In genomic region chr12:110698171-110698902, GRCh38 we compare ENCODE assay signal across 2 cellular contexts.
A peak's percentile ranks its signal among the peaks of the same experiment; 100 is the strongest.
TF ChIP-seq lines count a peak whose summit lies in the region.

No MANE protein-coding gene starts in this region.

TF ChIP-seq in HCT116, 20 proteins besides CTCF, POLR2A, EP300 and RAD21 (continued from another document):
- TF ChIP-seq EGR1 (IDR thresholded peaks at IDR 0.05; ENCODE audit: low read depth) (no peak), ZNF274 (IDR thresholded peaks at IDR 0.05; ENCODE audit: low read depth, low read length) (no peak), ELF1 (IDR thresholded peaks at IDR 0.05; ENCODE audit: borderline replicate concordance, low read depth) (no peak), SP1 (IDR thresholded peaks at IDR 0.05; ENCODE audit: low read depth) (0 out of 2 replicates have a peak, but pooled peaks have one; percentile 21), SRF (IDR thresholded peaks at IDR 0.05; ENCODE audit: low read depth) (no peak), REST (IDR thresholded peaks at IDR 0.05; ENCODE audit: low read depth) (no peak), CBX3 (IDR thresholded peaks at IDR 0.05; ENCODE audit: low read depth) (peak; percentile 34; the same call in 1 of the 2 replicates), MAX (IDR thresholded peaks at IDR 0.05) (0 out of 2 replicates have a peak, but pooled peaks have one; percentile 31), JUND (IDR thresholded peaks at IDR 0.05) (no peak), CEBPB (IDR thresholded peaks at IDR 0.05; ENCODE audit: low read depth) (no peak), ZFX (IDR thresholded peaks at IDR 0.05) (peak; percentile 12; the same call in 1 of the 2 replicates), EZH2 (IDR thresholded peaks at IDR 0.05) (no peak), EZH2phosphoT487 (IDR thresholded peaks at IDR 0.05; ENCODE audit: borderline replicate concordance) (no peak), SIN3A (IDR thresholded peaks at IDR 0.05; ENCODE audit: low read depth) (no peak), FOSL1 (IDR thresholded peaks at IDR 0.05; ENCODE audit: low read depth) (no peak), ZBTB33 (IDR thresholded peaks at IDR 0.05; ENCODE audit: extremely low read depth, insufficient replicate concordance, low read length) (no peak), TCF7L2 (IDR thresholded peaks at IDR 0.05; ENCODE audit: borderline replicate concordance, extremely low read depth, insufficient read depth, insufficient read length) (no peak), ATF3 (IDR thresholded peaks at IDR 0.05) (no peak)

TF ChIP-seq in K562, 482 proteins besides CTCF, POLR2A, EP300 and RAD21 (continued from another document and continues in another):
- TF ChIP-seq ZNF444 (CRISPR knock-in tag; IDR thresholded peaks at IDR 0.05) (no peak), C11orf30 (IDR thresholded peaks at IDR 0.05; ENCODE audit: low read depth) (peak; percentile 96), CSDE1 (IDR thresholded peaks at IDR 0.05) (no peak), TAL1 (IDR thresholded peaks at IDR 0.05) (no peak), HDAC8 (tag; IDR thresholded peaks at IDR 0.05) (no peak; the same call in 1 of the 2 replicates), PHB (CRISPR knock-in tag; IDR thresholded peaks at IDR 0.05) (no peak), MAFG (tag; conservative IDR thresholded peaks at IDR 0.05) (peak; percentile 96), FOXA3 (CRISPR knock-in tag; conservative IDR thresholded peaks at IDR 0.05 in 1 of 2, IDR thresholded peaks at IDR 0.05 in 1 of 2) (peak in 1 of 2 experiments; percentile 48; a peak in 1 of 4 replicates), ZNF316 (IDR thresholded peaks at IDR 0.05) (peak; percentile 91), SMAD3 (CRISPR knock-in tag; conservative IDR thresholded peaks at IDR 0.05) (0 out of 2 replicates have a peak, but pooled peaks have one; percentile 7), GTF2B (IDR thresholded peaks at IDR 0.05; ENCODE audit: extremely low read depth, insufficient read length) (no peak), TFE3 (CRISPR knock-in tag; IDR thresholded peaks at IDR 0.05) (peak; percentile 96), GATA2 (CRISPR knock-in tag; IDR thresholded peaks at IDR 0.05) (no peak), ZFP1 (CRISPR knock-in tag; IDR thresholded peaks at IDR 0.05) (no peak), ATF1 (CRISPR knock-in tag; IDR thresholded peaks at IDR 0.05) (no peak), ATF1 (tag; IDR thresholded peaks at IDR 0.05) (0 out of 2 replicates have a peak, but pooled peaks have one; percentile 40), RNF219 (CRISPR knock-in tag; IDR thresholded peaks at IDR 0.05) (no peak), ZNF561 (CRISPR knock-in tag; conservative IDR thresholded peaks at IDR 0.05) (no peak), THRA (IDR thresholded peaks at IDR 0.05) (no peak), YY1 (IDR thresholded peaks at IDR 0.05; ENCODE audit: borderline replicate concordance in 1 of 3, control insufficient read depth in 1 of 3, extremely low read depth in 1 of 3, insufficient read depth in 3 of 3, insufficient read length in 1 of 3, insufficient replicate concordance in 2 of 3, low read depth in 1 of 3, low read length in 2 of 3) (peak in 1 of 3 experiments; percentile 26), ZNF77 (CRISPR knock-in tag; IDR thresholded peaks at IDR 0.05) (no peak), ZNF584 (CRISPR knock-in tag; IDR thresholded peaks at IDR 0.05; ENCODE audit: low read depth) (no peak), ZNF280B (CRISPR knock-in tag; IDR thresholded peaks at IDR 0.05) (no peak), ETS1 (conservative IDR thresholded peaks at IDR 0.05; ENCODE audit: control insufficient read depth, low read depth, low read length) (no peak), FOXJ3 (CRISPR knock-in tag; IDR thresholded peaks at IDR 0.05) (no peak), TEAD2 (tag; IDR thresholded peaks at IDR 0.05) (no peak), ZNF764 (CRISPR knock-in tag; IDR thresholded peaks at IDR 0.05; ENCODE audit: low read depth) (no peak), ZNF57 (CRISPR knock-in tag; IDR thresholded peaks at IDR 0.05) (no peak), NKRF (IDR thresholded peaks at IDR 0.05; ENCODE audit: borderline replicate concordance) (no peak), POU5F1 (IDR thresholded peaks at IDR 0.05; ENCODE audit: borderline replicate concordance, low read depth, low read length, partially characterized antibody) (no peak), RREB1 (CRISPR knock-in tag; IDR thresholded peaks at IDR 0.05) (peak; percentile 79; the same call in 1 of the 2 replicates), ZNF830 (CRISPR knock-in tag; IDR thresholded peaks at IDR 0.05) (no peak), ZBTB5 (IDR thresholded peaks at IDR 0.05) (no peak)
